In genomic region chr22:48782817-48783511, GRCh38 we compare ENCODE assay signal across 9 cellular contexts.
DNase-seq lines count a peak whose midpoint lies in the region; ATAC-seq and TF ChIP-seq lines count a peak whose summit lies in the region.
"Had no signal": no experiment of that assay in that cellular context is flagged by ENCODE, and none has a peak within 500 bp of the region (broad histone marks: within the 10 kb centered on the region; RNA-seq: fewer than 3 reads in every experiment).

No MANE protein-coding gene starts in this region.

- H3K4me3 Mint-ChIP-seq in activated CD8-positive, alpha-beta T cell treated with anti-CD3 and anti-CD28 coated beads for 36 hours, result no peak overlapping the region

- H3K36me3 Mint-ChIP-seq in activated CD8-positive, alpha-beta T cell treated with anti-CD3 and anti-CD28 coated beads for 36 hours (ENCODE audit: low read depth), result no peaks in the 10 kb centered on the region

- intact Hi-C loops in activated CD8-positive, alpha-beta T cell treated with anti-CD3 and anti-CD28 coated beads for 36 hours (cut with micrococcal nuclease), result no loop called here

- H3K9me3 Mint-ChIP-seq in activated CD8-positive, alpha-beta T cell treated with anti-CD3 and anti-CD28 coated beads for 36 hours, result peaks cover 3% of the 10 kb centered on the region

- POLR2A ChIA-PET in activated CD8-positive, alpha-beta T cell treated with anti-CD3 and anti-CD28 coated beads for 36 hours (lab: Charles Lee), result no interaction called here

- DNase-seq in GM13976 (ENCODE audit: low spot score) (peak; percentile 8), NAMALWA (ENCODE audit: low spot score) (peak; percentile 10), midbrain (lab: John Stamatoyannopoulos, UW) (peak; percentile 19), A172 (ENCODE audit: low spot score) (no peak)
- DNase-seq in activated CD8-positive, alpha-beta T cell treated with anti-CD3 and anti-CD28 coated beads for 36 hours, result no peak
- no peak for DNase-seq in stimulated activated CD4-positive, alpha-beta T cell treated with anti-CD3 and anti-CD28 coated beads, Interleukin-1b, Interleukin-23, amount 100 ng/mL, for 48 hours
- DNase-seq: left lung had no signal

- TF ChIP-seq CTCF in GM13976 (IDR thresholded peaks at IDR 0.05; ENCODE audit: borderline replicate concordance, control extremely low read depth, extremely low read depth, insufficient read depth, missing control alignments), result no peak
- TF ChIP-seq CTCF in activated CD8-positive, alpha-beta T cell treated with anti-CD3 and anti-CD28 coated beads for 36 hours (IDR thresholded peaks at IDR 0.05), result peak; percentile 40

- H3K4me1 Mint-ChIP-seq in activated CD8-positive, alpha-beta T cell treated with anti-CD3 and anti-CD28 coated beads for 36 hours (ENCODE audit: low read depth), result no peaks in the 10 kb centered on the region

- no peak for ATAC-seq in activated CD8-positive, alpha-beta T cell treated with anti-CD3 and anti-CD28 coated beads for 36 hours
- ATAC-seq in HG03095 (IDR thresholded peaks at IDR 0.05; ENCODE audit: unreplicated experiment) (no peak), GM18868 (IDR thresholded peaks at IDR 0.05; ENCODE audit: unreplicated experiment) (no peak)
- ATAC-seq: left lung had no signal

- CTCF ChIA-PET in activated CD8-positive, alpha-beta T cell treated with anti-CD3 and anti-CD28 coated beads for 36 hours (lab: Charles Lee), result interaction anchor here (0.7 to 1.3 kb wide), 4 partner anchors 10 to 54 kb away, joined by 3 to 4 read pairs (median 4); no protein-coding TSS in a partner anchor

- H3K27me3 Mint-ChIP-seq in activated CD8-positive, alpha-beta T cell treated with anti-CD3 and anti-CD28 coated beads for 36 hours, result peaks cover 3% of the 10 kb centered on the region

- no peak overlapping the region for H3K27ac Mint-ChIP-seq in activated CD8-positive, alpha-beta T cell treated with anti-CD3 and anti-CD28 coated beads for 36 hours

- in situ Hi-C loops in GM13976 (cut with MboI; ENCODE audit: low sequenced_read_pairs, unreplicated experiment), result no loop called here

Comparison
In these comparisons a context has a peak if more than half of its experiments do, and no peak if none do; other contexts are left out.
1. DNase-seq: peak in GM13976 (single experiment), NAMALWA (single experiment) and midbrain (single experiment); none in activated CD8-positive, alpha-beta T cell treated with anti-CD3 and anti-CD28 coated beads for 36 hours (single experiment), stimulated activated CD4-positive, alpha-beta T cell treated with anti-CD3 and anti-CD28 coated beads, Interleukin-1b, Interleukin-23, amount 100 ng/mL, for 48 hours (single experiment) and A172 (single experiment).